ENCODE assay signal across 8 cellular contexts in genomic region chr3:102229062-102229655, GRCh38.
DNase-seq lines count a peak whose midpoint lies in the region; ATAC-seq and TF ChIP-seq lines count a peak whose summit lies in the region.

No MANE protein-coding gene starts in this region.

- H3K27ac ChIP-seq in coronary artery = no peak overlapping the region

- peak; percentile 54 for ATAC-seq in GM18867 (IDR thresholded peaks at IDR 0.05; ENCODE audit: unreplicated experiment)
- peak; percentile 48 for ATAC-seq in HG03378 (IDR thresholded peaks at IDR 0.05; ENCODE audit: unreplicated experiment)

- intact Hi-C loops in lower leg skin (cut with DNase I; ENCODE audit: low total_unique reads) = no loop called here

- WGBS in lower leg skin, 2 donors = 23 to 25% methylated on average over 7 of the region's 7 CpGs

- H3K4me3 ChIP-seq in AG09309 (ENCODE audit: control insufficient read depth, low read depth, low read length) (no peak overlapping the region), coronary artery (no peak overlapping the region), lower leg skin (ENCODE audit: low read depth, poor library complexity, severe bottlenecking) (no peak overlapping the region)

- no peak for TF ChIP-seq POLR2A in lower leg skin (IDR thresholded peaks at IDR 0.05)

- DNase-seq in AG09309 (ENCODE audit: low read depth) = peak; percentile 13
- DNase-seq in NCI-H524 treated with DMSO at 0.1 percent for 48 hours (lab: John Stamatoyannopoulos, UW) = peak; percentile 74
- DNase-seq in activated CD4-positive, alpha-beta T cell treated with anti-CD3 and anti-CD28 coated beads for 4 hours = peak; percentile 57 to 76
- no peak for DNase-seq in coronary artery (ENCODE audit: low spot score)
- DNase-seq in lower leg skin (ENCODE audit: low spot score in 2 of 2) = peak; percentile 76 to 92
- peak; percentile 57 for DNase-seq in stimulated activated CD8-positive, alpha-beta memory T cell treated with anti-CD3 and anti-CD28 coated beads, Interleukin-12 subunit alpha, Interleukin-12 subunit beta, amount 100 ng/mL, for 1 hour (ENCODE audit: low read depth)

- TF ChIP-seq CTCF in AG09309 (IDR thresholded peaks at IDR 0.05; ENCODE audit: control insufficient read depth, insufficient read depth, low read depth, low read length, missing control alignments) = peak; percentile 94
- TF ChIP-seq CTCF in coronary artery (IDR thresholded peaks at IDR 0.05) = peak; percentile 93
- peak in 1 of 3 donors; percentile 69 for TF ChIP-seq CTCF in lower leg skin (IDR thresholded peaks at IDR 0.05)
